In genomic region chr6:158708239-158708638, GRCh38 we compare ENCODE assay signal across 1 cellular context.
TF ChIP-seq lines count a peak whose summit lies in the region.

No MANE protein-coding gene starts in this region.

TF ChIP-seq in GM23338, 12 proteins besides CTCF, POLR2A, EP300 and RAD21 (continued from another document):
- TF ChIP-seq ZNF462 (CRISPR knock-in tag; IDR thresholded peaks at IDR 0.05) (no peak), EZH2 (IDR thresholded peaks at IDR 0.05; ENCODE audit: low read depth, unreplicated experiment) (no peak), STAT1 (IDR thresholded peaks at IDR 0.05; ENCODE audit: unreplicated experiment) (no peak)
TF ChIP-seq in GM23338: peak in this region for 0.
